3 cellular contexts compared by ENCODE assay signal in the genomic region with DNA sequence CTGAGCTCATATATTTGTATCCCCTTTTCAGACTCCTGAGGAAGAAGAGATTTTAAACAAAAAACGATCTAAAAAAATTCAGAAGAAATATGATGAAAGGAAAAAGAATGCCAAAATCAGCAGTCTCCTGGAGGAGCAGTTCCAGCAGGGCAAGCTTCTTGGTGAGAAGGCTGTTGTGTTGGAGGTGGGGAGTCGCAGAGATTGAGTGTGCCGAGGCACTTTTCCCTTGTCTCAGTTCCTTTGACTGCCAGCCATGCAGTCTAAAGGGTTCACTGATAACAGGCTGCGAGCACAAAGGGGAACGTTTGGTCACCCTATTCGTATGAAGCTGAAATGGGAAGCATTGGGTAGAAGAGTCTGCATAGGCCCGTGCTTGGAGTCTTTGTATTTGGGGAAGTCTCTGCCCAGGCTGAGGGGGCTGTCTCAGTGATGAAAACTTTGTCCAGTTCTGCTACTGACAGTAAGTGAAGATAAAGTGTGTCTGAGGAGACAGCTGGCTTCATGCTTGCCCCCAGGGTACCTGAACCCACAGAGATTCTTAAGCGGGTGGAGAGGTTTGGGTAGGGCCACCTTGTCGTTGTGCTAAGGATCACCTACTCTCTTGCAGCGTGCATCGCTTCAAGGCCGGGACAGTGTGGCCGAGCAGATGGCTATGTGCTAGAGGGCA.
TF ChIP-seq lines count a peak whose summit lies in the region.

No MANE protein-coding gene starts in this region.

TF ChIP-seq in SK-N-SH, 30 proteins besides CTCF, POLR2A, EP300 and RAD21:
- TF ChIP-seq RCOR1 (IDR thresholded peaks at IDR 0.05; ENCODE audit: low read length) = no peak
- no peak for TF ChIP-seq FOXJ3 (CRISPR knock-in tag; IDR thresholded peaks at IDR 0.05)
- no peak for TF ChIP-seq RXRA (IDR thresholded peaks at IDR 0.05; ENCODE audit: borderline replicate concordance, low read depth)
- no peak for TF ChIP-seq NRF1 (IDR thresholded peaks at IDR 0.05; ENCODE audit: low read depth, low read length)
- TF ChIP-seq, protein P1, sequence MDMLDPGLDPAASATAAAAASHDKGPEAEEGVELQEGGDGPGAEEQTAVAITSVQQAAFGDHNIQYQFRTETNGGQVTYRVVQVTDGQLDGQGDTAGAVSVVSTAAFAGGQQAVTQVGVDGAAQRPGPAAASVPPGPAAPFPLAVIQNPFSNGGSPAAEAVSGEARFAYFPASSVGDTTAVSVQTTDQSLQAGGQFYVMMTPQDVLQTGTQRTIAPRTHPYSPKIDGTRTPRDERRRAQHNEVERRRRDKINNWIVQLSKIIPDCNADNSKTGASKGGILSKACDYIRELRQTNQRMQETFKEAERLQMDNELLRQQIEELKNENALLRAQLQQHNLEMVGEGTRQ (IDR thresholded peaks at IDR 0.05; ENCODE audit: borderline replicate concordance, low read depth, low read length) = no peak
- no peak for TF ChIP-seq TEAD4 (IDR thresholded peaks at IDR 0.05; ENCODE audit: borderline replicate concordance, insufficient read depth)
- no peak for TF ChIP-seq POLR2AphosphoS5 (IDR thresholded peaks at IDR 0.05; ENCODE audit: low read depth, low read length)
- no peak for TF ChIP-seq TAF1 (IDR thresholded peaks at IDR 0.05; ENCODE audit: borderline replicate concordance, low read depth, low read length)
- no peak for TF ChIP-seq MXI1 (IDR thresholded peaks at IDR 0.05; ENCODE audit: low read depth, low read length)
- TF ChIP-seq SMC3 (IDR thresholded peaks at IDR 0.05; ENCODE audit: low read depth, low read length) = no peak
- TF ChIP-seq RFX5 (IDR thresholded peaks at IDR 0.05; ENCODE audit: low read length) = no peak
- TF ChIP-seq YY1 (IDR thresholded peaks at IDR 0.05; ENCODE audit: low read depth) = no peak
- TF ChIP-seq, protein P2, sequence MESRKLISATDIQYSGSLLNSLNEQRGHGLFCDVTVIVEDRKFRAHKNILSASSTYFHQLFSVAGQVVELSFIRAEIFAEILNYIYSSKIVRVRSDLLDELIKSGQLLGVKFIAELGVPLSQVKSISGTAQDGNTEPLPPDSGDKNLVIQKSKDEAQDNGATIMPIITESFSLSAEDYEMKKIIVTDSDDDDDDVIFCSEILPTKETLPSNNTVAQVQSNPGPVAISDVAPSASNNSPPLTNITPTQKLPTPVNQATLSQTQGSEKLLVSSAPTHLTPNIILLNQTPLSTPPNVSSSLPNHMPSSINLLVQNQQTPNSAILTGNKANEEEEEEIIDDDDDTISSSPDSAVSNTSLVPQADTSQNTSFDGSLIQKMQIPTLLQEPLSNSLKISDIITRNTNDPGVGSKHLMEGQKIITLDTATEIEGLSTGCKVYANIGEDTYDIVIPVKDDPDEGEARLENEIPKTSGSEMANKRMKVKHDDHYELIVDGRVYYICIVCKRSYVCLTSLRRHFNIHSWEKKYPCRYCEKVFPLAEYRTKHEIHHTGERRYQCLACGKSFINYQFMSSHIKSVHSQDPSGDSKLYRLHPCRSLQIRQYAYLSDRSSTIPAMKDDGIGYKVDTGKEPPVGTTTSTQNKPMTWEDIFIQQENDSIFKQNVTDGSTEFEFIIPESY (IDR thresholded peaks at IDR 0.05; ENCODE audit: borderline replicate concordance, low read depth) = no peak

TF ChIP-seq in SK-N-SH treated with all-trans-retinoic acid at 6 μM for 48 hours, 23 proteins besides CTCF, POLR2A, EP300 and RAD21:
- TF ChIP-seq ZC3H10 (CRISPR knock-in tag; IDR thresholded peaks at IDR 0.05) (no peak), OSR1 (CRISPR knock-in tag; IDR thresholded peaks at IDR 0.05) (no peak), ARNTL (CRISPR knock-in tag; IDR thresholded peaks at IDR 0.05; ENCODE audit: borderline replicate concordance, low read depth) (no peak), TOX (CRISPR knock-in tag; IDR thresholded peaks at IDR 0.05; ENCODE audit: borderline replicate concordance) (no peak)
- TF ChIP-seq, protein P3, sequence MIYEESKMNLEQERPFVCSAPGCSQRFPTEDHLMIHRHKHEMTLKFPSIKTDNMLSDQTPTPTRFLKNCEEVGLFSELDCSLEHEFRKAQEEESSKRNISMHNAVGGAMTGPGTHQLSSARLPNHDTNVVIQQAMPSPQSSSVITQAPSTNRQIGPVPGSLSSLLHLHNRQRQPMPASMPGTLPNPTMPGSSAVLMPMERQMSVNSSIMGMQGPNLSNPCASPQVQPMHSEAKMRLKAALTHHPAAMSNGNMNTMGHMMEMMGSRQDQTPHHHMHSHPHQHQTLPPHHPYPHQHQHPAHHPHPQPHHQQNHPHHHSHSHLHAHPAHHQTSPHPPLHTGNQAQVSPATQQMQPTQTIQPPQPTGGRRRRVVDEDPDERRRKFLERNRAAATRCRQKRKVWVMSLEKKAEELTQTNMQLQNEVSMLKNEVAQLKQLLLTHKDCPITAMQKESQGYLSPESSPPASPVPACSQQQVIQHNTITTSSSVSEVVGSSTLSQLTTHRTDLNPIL (CRISPR knock-in tag; IDR thresholded peaks at IDR 0.05; ENCODE audit: low read depth) = no peak
- TF ChIP-seq, protein P4, sequence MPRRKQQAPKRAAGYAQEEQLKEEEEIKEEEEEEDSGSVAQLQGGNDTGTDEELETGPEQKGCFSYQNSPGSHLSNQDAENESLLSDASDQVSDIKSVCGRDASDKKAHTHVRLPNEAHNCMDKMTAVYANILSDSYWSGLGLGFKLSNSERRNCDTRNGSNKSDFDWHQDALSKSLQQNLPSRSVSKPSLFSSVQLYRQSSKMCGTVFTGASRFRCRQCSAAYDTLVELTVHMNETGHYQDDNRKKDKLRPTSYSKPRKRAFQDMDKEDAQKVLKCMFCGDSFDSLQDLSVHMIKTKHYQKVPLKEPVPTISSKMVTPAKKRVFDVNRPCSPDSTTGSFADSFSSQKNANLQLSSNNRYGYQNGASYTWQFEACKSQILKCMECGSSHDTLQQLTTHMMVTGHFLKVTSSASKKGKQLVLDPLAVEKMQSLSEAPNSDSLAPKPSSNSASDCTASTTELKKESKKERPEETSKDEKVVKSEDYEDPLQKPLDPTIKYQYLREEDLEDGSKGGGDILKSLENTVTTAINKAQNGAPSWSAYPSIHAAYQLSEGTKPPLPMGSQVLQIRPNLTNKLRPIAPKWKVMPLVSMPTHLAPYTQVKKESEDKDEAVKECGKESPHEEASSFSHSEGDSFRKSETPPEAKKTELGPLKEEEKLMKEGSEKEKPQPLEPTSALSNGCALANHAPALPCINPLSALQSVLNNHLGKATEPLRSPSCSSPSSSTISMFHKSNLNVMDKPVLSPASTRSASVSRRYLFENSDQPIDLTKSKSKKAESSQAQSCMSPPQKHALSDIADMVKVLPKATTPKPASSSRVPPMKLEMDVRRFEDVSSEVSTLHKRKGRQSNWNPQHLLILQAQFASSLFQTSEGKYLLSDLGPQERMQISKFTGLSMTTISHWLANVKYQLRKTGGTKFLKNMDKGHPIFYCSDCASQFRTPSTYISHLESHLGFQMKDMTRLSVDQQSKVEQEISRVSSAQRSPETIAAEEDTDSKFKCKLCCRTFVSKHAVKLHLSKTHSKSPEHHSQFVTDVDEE (CRISPR knock-in tag; IDR thresholded peaks at IDR 0.05) = no peak

TF ChIP-seq in K562, 482 proteins besides CTCF, POLR2A, EP300 and RAD21:
- TF ChIP-seq SNRNP70 (optimal IDR thresholded peaks at IDR 0.05; ENCODE audit: low read depth, low read length) (peak; percentile 14), SREBF1 (IDR thresholded peaks at IDR 0.05; ENCODE audit: borderline replicate concordance, low read depth, low read length) (no peak), SPI1 (IDR thresholded peaks at IDR 0.05; ENCODE audit: borderline replicate concordance, low read depth, low read length) (0 out of 2 replicates have a peak, but pooled peaks have one; percentile 29), TFAP4 (CRISPR knock-in tag; IDR thresholded peaks at IDR 0.05; ENCODE audit: borderline replicate concordance) (peak; percentile 15; the same call in 1 of the 2 replicates), ZNF165 (CRISPR knock-in tag; IDR thresholded peaks at IDR 0.05; ENCODE audit: borderline replicate concordance) (no peak), SAP30 (IDR thresholded peaks at IDR 0.05; ENCODE audit: borderline replicate concordance, insufficient read depth, low read depth, low read length, poor library complexity, severe bottlenecking) (no peak), TEAD4 (IDR thresholded peaks at IDR 0.05; ENCODE audit: low read length) (no peak), TEAD4 (CRISPR knock-in tag; IDR thresholded peaks at IDR 0.05; ENCODE audit: borderline replicate concordance) (peak; percentile 65; the same call in 1 of the 2 replicates), ZNF408 (CRISPR knock-in tag; IDR thresholded peaks at IDR 0.05; ENCODE audit: low read depth) (no peak), YY1 (IDR thresholded peaks at IDR 0.05; ENCODE audit: borderline replicate concordance in 1 of 3, control insufficient read depth in 1 of 3, extremely low read depth in 1 of 3, insufficient read depth in 3 of 3, insufficient read length in 1 of 3, insufficient replicate concordance in 2 of 3, low read depth in 1 of 3, low read length in 2 of 3) (no peak), CHD1 (IDR thresholded peaks at IDR 0.05; ENCODE audit: low read length) (peak; percentile 7), CHD2 (IDR thresholded peaks at IDR 0.05; ENCODE audit: low read depth, low read length) (peak; percentile 8; the same call in 1 of the 2 replicates), EGR1 (conservative IDR thresholded peaks at IDR 0.05) (no peak), USF1 (CRISPR knock-in tag; IDR thresholded peaks at IDR 0.05) (peak; percentile 38; the same call in 1 of the 2 replicates), KDM5B (IDR thresholded peaks at IDR 0.05; ENCODE audit: insufficient replicate concordance, low read depth, low read length) (peak; percentile 17), SRSF3 (IDR thresholded peaks at IDR 0.05; ENCODE audit: insufficient read depth, low read length) (no peak), FOXP1 (CRISPR knock-in tag; IDR thresholded peaks at IDR 0.05) (0 out of 2 replicates have a peak, but pooled peaks have one; percentile 60), ZNF57 (CRISPR knock-in tag; IDR thresholded peaks at IDR 0.05) (no peak), SIRT6 (IDR thresholded peaks at IDR 0.05; ENCODE audit: low read depth, low read length) (peak; percentile 16), PML (IDR thresholded peaks at IDR 0.05; ENCODE audit: low read length) (0 out of 2 replicates have a peak, but pooled peaks have one; percentile 11), PHF8 (IDR thresholded peaks at IDR 0.05; ENCODE audit: borderline replicate concordance, low read length) (no peak), ERF (CRISPR knock-in tag; IDR thresholded peaks at IDR 0.05) (no peak), ZNF24 (IDR thresholded peaks at IDR 0.05) (no peak), CEBPG (CRISPR knock-in tag; IDR thresholded peaks at IDR 0.05) (peak; percentile 29; the same call in 1 of the 2 replicates), CEBPG (tag; conservative IDR thresholded peaks at IDR 0.05 in 1 of 2, IDR thresholded peaks at IDR 0.05 in 1 of 2) (no peak), ZNF79 (CRISPR knock-in tag; IDR thresholded peaks at IDR 0.05; ENCODE audit: low read depth) (no peak)
- TF ChIP-seq, protein P5, sequence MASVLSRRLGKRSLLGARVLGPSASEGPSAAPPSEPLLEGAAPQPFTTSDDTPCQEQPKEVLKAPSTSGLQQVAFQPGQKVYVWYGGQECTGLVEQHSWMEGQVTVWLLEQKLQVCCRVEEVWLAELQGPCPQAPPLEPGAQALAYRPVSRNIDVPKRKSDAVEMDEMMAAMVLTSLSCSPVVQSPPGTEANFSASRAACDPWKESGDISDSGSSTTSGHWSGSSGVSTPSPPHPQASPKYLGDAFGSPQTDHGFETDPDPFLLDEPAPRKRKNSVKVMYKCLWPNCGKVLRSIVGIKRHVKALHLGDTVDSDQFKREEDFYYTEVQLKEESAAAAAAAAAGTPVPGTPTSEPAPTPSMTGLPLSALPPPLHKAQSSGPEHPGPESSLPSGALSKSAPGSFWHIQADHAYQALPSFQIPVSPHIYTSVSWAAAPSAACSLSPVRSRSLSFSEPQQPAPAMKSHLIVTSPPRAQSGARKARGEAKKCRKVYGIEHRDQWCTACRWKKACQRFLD (CRISPR knock-in tag; IDR thresholded peaks at IDR 0.05) = 0 out of 2 replicates have a peak, but pooled peaks have one; percentile 20
- TF ChIP-seq, protein P6, sequence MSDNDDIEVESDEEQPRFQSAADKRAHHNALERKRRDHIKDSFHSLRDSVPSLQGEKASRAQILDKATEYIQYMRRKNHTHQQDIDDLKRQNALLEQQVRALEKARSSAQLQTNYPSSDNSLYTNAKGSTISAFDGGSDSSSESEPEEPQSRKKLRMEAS (CRISPR knock-in tag; IDR thresholded peaks at IDR 0.05) = peak; percentile 35; the same call in 1 of the 2 replicates
- TF ChIP-seq, protein P7, sequence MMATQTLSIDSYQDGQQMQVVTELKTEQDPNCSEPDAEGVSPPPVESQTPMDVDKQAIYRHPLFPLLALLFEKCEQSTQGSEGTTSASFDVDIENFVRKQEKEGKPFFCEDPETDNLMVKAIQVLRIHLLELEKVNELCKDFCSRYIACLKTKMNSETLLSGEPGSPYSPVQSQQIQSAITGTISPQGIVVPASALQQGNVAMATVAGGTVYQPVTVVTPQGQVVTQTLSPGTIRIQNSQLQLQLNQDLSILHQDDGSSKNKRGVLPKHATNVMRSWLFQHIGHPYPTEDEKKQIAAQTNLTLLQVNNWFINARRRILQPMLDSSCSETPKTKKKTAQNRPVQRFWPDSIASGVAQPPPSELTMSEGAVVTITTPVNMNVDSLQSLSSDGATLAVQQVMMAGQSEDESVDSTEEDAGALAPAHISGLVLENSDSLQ (IDR thresholded peaks at IDR 0.05) = no peak
